10 cellular contexts compared by ENCODE assay signal in the genomic region with DNA sequence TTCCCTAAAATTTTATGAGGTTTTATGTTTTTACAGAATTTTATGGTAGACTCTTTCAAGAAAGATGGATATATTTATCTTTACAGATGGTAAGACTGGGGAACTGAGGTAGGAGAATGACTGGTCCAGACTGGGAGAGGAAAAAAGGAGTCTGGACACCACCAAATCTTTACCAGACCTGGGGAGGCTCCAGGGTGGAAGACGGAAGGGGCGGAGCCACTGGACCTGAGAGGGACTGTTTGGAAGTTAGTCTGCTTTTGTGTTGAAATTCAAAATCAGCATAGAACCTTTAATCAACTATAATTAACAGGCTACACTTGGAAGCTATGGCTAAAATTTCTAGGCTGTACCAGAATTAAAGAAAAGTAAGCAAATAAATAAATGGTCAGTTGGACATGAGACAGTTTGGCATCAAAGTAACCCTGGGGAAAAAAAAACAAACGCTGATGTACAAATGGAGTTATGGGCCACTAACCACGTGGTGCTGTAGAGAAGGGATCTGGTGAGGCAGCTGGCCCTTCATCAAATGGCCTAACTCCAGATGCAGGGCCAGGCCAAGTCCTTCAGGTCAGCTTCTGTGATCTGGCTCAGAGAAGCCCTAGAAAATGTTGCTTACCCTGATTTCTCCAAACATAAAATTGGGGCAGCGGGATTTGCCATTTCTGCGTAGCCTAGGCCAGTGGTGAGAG.
DNase-seq lines count a peak whose midpoint lies in the region; ATAC-seq and TF ChIP-seq lines count a peak whose summit lies in the region.
"Had no signal": no experiment of that assay in that cellular context is flagged by ENCODE, and none has a peak within 500 bp of the region (broad histone marks: within the 10 kb centered on the region; RNA-seq: fewer than 3 reads in every experiment).

No MANE protein-coding gene starts in this region.

- H3K4me1 ChIP-seq in left lung, result no peaks in the 10 kb centered on the region
- H3K4me1 ChIP-seq in suprapubic skin, result peaks cover 23% of the 10 kb centered on the region

- no peaks in the 10 kb centered on the region for H3K36me3 ChIP-seq in left lung
- no peaks in the 10 kb centered on the region for H3K36me3 ChIP-seq in suprapubic skin

- intact Hi-C loops in left lung (cut with DNase I), result no loop called here
- intact Hi-C loops in activated T-helper 2 cell treated with anti-CD3 and anti-CD28 coated beads, Interferon-gamma antibody, Interleukin-2, Interleukin-4, amounts not matched to agents 10 μg/mL and 5 μg/mL and 100 μg/mL, durations not matched to agents 14 hours and 24 hours and 36 hours (cut with micrococcal nuclease), result no loop called here

- no peak overlapping the region for H3K4me3 Mint-ChIP-seq in activated T-helper 2 cell treated with anti-CD3 and anti-CD28 coated beads, Interferon-gamma antibody, Interleukin-2, Interleukin-4, amounts not matched to agents 10 μg/mL and 5 μg/mL and 100 μg/mL, durations not matched to agents 14 hours and 24 hours and 36 hours (ENCODE audit: low read depth)

- TF ChIP-seq CTCF in LNCaP clone FGC (IDR thresholded peaks at IDR 0.05; ENCODE audit: control insufficient read depth, extremely low read depth, insufficient read depth), result no peak
- no peak for TF ChIP-seq CTCF in left lung (IDR thresholded peaks at IDR 0.05)
- TF ChIP-seq CTCF in suprapubic skin (IDR thresholded peaks at IDR 0.05), result no peak

- no peak overlapping the region for H3K27ac Mint-ChIP-seq in activated T-helper 2 cell treated with anti-CD3 and anti-CD28 coated beads, Interferon-gamma antibody, Interleukin-2, Interleukin-4, amounts not matched to agents 10 μg/mL and 5 μg/mL and 100 μg/mL, durations not matched to agents 14 hours and 24 hours and 36 hours

- TF ChIP-seq POLR2A in suprapubic skin (IDR thresholded peaks at IDR 0.05), result no peak

- peak; percentile 77 for DNase-seq in LNCaP clone FGC (ENCODE audit: low read depth)
- no peak for DNase-seq in left lung
- DNase-seq in suprapubic skin (ENCODE audit: low spot score in 2 of 2), result no peak
- DNase-seq in Kasumi-1 (lab: John Stamatoyannopoulos, UW), result no peak
- no peak for DNase-seq in activated T-helper 2 cell treated with anti-CD3 and anti-CD28 coated beads, Interferon-gamma antibody, Interleukin-2, Interleukin-4, amounts not matched to agents 10 μg/mL and 5 μg/mL and 100 μg/mL, durations not matched to agents 14 hours and 24 hours and 36 hours (ENCODE audit: low spot score)
- DNase-seq: Karpas-422, NCI-H510A had no signal

- H3K9me3 ChIP-seq in left lung (no peaks in the 10 kb centered on the region), suprapubic skin (no peaks in the 10 kb centered on the region)

- H3K27me3 Mint-ChIP-seq in activated T-helper 2 cell treated with anti-CD3 and anti-CD28 coated beads, Interferon-gamma antibody, Interleukin-2, Interleukin-4, amounts not matched to agents 10 μg/mL and 5 μg/mL and 100 μg/mL, durations not matched to agents 14 hours and 24 hours and 36 hours (ENCODE audit: low read depth), result no peaks in the 10 kb centered on the region

- peak overlapping the region; percentile 26 for H3K27ac ChIP-seq in cingulate gyrus (ENCODE audit: low read depth, low read length)
- H3K27ac ChIP-seq in left lung, result no peak overlapping the region
- H3K27ac ChIP-seq in suprapubic skin, result peak overlapping the region; percentile 53

- 45% methylated on average over 6 of the region's 6 CpGs for WGBS in suprapubic skin

- H3K9me3 Mint-ChIP-seq in activated T-helper 2 cell treated with anti-CD3 and anti-CD28 coated beads, Interferon-gamma antibody, Interleukin-2, Interleukin-4, amounts not matched to agents 10 μg/mL and 5 μg/mL and 100 μg/mL, durations not matched to agents 14 hours and 24 hours and 36 hours, result no peaks in the 10 kb centered on the region

- H3K36me3 Mint-ChIP-seq in activated T-helper 2 cell treated with anti-CD3 and anti-CD28 coated beads, Interferon-gamma antibody, Interleukin-2, Interleukin-4, amounts not matched to agents 10 μg/mL and 5 μg/mL and 100 μg/mL, durations not matched to agents 14 hours and 24 hours and 36 hours (ENCODE audit: low read depth), result no peaks in the 10 kb centered on the region

- no peaks in the 10 kb centered on the region for H3K4me1 Mint-ChIP-seq in activated T-helper 2 cell treated with anti-CD3 and anti-CD28 coated beads, Interferon-gamma antibody, Interleukin-2, Interleukin-4, amounts not matched to agents 10 μg/mL and 5 μg/mL and 100 μg/mL, durations not matched to agents 14 hours and 24 hours and 36 hours (ENCODE audit: low read depth)

- no peak overlapping the region for H3K4me3 ChIP-seq in LNCaP clone FGC (ENCODE audit: low read depth, low read length)
- no peak overlapping the region for H3K4me3 ChIP-seq in left lung
- H3K4me3 ChIP-seq in suprapubic skin, result no peak overlapping the region

- no peak for TF ChIP-seq EP300 in suprapubic skin (IDR thresholded peaks at IDR 0.05)

- H3K27me3 ChIP-seq in left lung (no peaks in the 10 kb centered on the region), suprapubic skin (no peaks in the 10 kb centered on the region)

- ATAC-seq in left lung, result peak; percentile 25
- ATAC-seq in HG03354 (IDR thresholded peaks at IDR 0.05; ENCODE audit: poor library complexity, severe bottlenecking, unreplicated experiment), result no peak
- ATAC-seq in HG02623 (IDR thresholded peaks at IDR 0.05; ENCODE audit: unreplicated experiment), result no peak

Comparison
In these comparisons a context has a peak if more than half of its experiments do, and no peak if none do; other contexts are left out.
1. H3K27ac ChIP-seq: peak in cingulate gyrus (single experiment) and suprapubic skin (single experiment); none in left lung (0 of 2).